ENCODE assay signal across 19 cellular contexts in the genomic region with DNA sequence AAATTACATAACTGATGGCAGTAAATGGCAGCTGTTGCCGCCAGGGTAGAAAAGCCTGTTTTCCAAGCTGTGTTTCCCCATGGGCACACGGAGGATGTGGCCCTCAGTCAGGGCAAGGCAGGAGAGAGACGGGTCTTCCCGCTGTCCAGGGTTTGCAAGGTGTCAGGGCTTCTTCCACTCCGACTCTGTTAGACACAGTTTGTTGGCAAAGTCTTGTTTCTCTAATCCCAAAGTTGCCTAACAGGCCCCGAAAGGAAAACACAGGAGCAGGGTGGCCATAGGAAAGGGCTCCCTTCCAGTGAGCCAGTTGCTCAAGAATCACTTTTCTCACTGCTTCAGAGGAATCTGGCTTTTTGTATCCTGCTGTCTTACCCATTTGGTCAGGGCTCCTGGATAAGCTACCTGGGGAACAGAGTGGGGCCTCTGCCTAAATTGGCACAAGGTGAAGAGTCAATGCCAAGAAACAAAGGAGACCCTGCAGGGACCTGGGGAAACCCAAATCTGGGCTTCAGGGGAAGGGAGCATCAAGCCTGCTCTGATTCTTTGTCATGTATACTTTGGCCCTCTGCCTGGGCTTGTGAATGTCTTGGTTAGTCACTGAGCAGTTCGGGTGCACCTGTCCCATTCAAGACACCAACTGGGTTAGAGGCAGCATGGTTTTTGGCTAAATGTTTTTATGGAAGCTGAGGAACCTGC. TPM values are rescaled to one million over a fixed set of nuclear protein-coding genes. Genes with fewer than 3 reads are reported as not detected.
DNase-seq lines count a peak whose midpoint lies in the region; ATAC-seq lines count a peak whose summit lies in the region.
"Had no signal": no experiment of that assay in that cellular context is flagged by ENCODE, and none has a peak within 500 bp of the region (broad histone marks: within the 10 kb centered on the region; RNA-seq: fewer than 3 reads in every experiment).

No MANE protein-coding gene starts in this region.

- ATAC-seq in left lobe of liver, result peak; percentile 36
- ATAC-seq in HG03442 (IDR thresholded peaks at IDR 0.05; ENCODE audit: unreplicated experiment), result no peak
- ATAC-seq: activated CD8-positive, alpha-beta memory T cell treated with anti-CD3 and anti-CD28 coated beads, Interleukin-2, amount 10 ng/mL, durations not matched to agents 7 days and 5 days had no signal

- no peaks in the 10 kb centered on the region for H3K9me3 ChIP-seq in BLaER1 treated with 17β-estradiol and CSF1 and Interleukin-3, amounts not matched to agents 10 nM and 100 nM (replicated peaks in 1 of 11)
- no peaks in the 10 kb centered on the region for H3K9me3 ChIP-seq in Karpas-422 (ENCODE audit: low read length)
- H3K9me3 ChIP-seq: spleen had no signal

- no peak overlapping the region for H2AFZ ChIP-seq in Karpas-422 (ENCODE audit: low read length)

- H3K4me1 ChIP-seq in BLaER1 treated with 17β-estradiol and CSF1 and Interleukin-3, amounts not matched to agents 10 nM and 100 nM, result peaks cover 40 to 100% (median 91%) of the 10 kb centered on the region in 10 experiments
- H3K4me1 ChIP-seq in Karpas-422 (ENCODE audit: low read length), result peaks cover 12% of the 10 kb centered on the region

- H3K79me2 ChIP-seq in Karpas-422 (ENCODE audit: low read length), result no peaks in the 10 kb centered on the region

- no peaks in the 10 kb centered on the region for H3K27me3 ChIP-seq in BLaER1 treated with 17β-estradiol and CSF1 and Interleukin-3, amounts not matched to agents 10 nM and 100 nM
- H3K27me3 ChIP-seq in Karpas-422 (ENCODE audit: low read length), result no peaks in the 10 kb centered on the region
- H3K27me3 ChIP-seq: spleen had no signal

- H4K20me1 ChIP-seq in BLaER1 treated with 17β-estradiol and CSF1 and Interleukin-3, amounts not matched to agents 10 nM and 100 nM, result no peaks in the 10 kb centered on the region; a peak in 2 of 22 replicates
- no peaks in the 10 kb centered on the region for H4K20me1 ChIP-seq in Karpas-422 (ENCODE audit: insufficient read depth, low read depth, low read length)

- DNase-seq in Karpas-422 (peak; percentile 23), cerebellar cortex (ENCODE audit: low spot score) (peak; percentile 33), left lobe of liver (ENCODE audit: low spot score) (no peak), NCI-H128 (lab: John Stamatoyannopoulos, UW; ENCODE audit: unreplicated experiment) (no peak), NCI-H1694 treated with DMSO at 0.1 percent for 48 hours (lab: John Stamatoyannopoulos, UW) (no peak), DMS79 treated with DMSO at 0.1 percent for 48 hours (lab: John Stamatoyannopoulos, UW) (no peak)
- DNase-seq: activated CD8-positive, alpha-beta memory T cell treated with anti-CD3 and anti-CD28 coated beads, Interleukin-2, amount 10 ng/mL, durations not matched to agents 7 days and 5 days; activated naive CD4-positive, alpha-beta T cell treated with anti-CD3 and anti-CD28 coated beads, Interleukin-2, amount 10 ng/mL, durations not matched to agents 7 days and 5 days; caudate nucleus; hypothalamus; KBM-7; NCI-H2029 treated with DMSO at 0.1 percent for 48 hours; spleen had no signal

- peak overlapping the region in 9 of 11 experiments; percentile 79 to 97 (median 91); a peak in 18 of 22 replicates for H3K27ac ChIP-seq in BLaER1 treated with 17β-estradiol and CSF1 and Interleukin-3, amounts not matched to agents 10 nM and 100 nM
- H3K27ac ChIP-seq in Karpas-422 (ENCODE audit: low read length), result no peak overlapping the region
- H3K27ac ChIP-seq: SK-N-MC, spleen had no signal

- peak overlapping the region in 10 of 11 experiments; percentile 73 to 95 (median 89); a peak in 19 of 22 replicates for H3K4me2 ChIP-seq in BLaER1 treated with 17β-estradiol and CSF1 and Interleukin-3, amounts not matched to agents 10 nM and 100 nM
- H3K4me2 ChIP-seq in Karpas-422 (ENCODE audit: low read depth, low read length, poor library complexity, severe bottlenecking), result no peak overlapping the region

- no peaks in the 10 kb centered on the region for H3K36me3 ChIP-seq in BLaER1 treated with 17β-estradiol and CSF1 and Interleukin-3, amounts not matched to agents 10 nM and 100 nM
- no peaks in the 10 kb centered on the region for H3K36me3 ChIP-seq in Karpas-422 (ENCODE audit: insufficient read depth, low read length)
- H3K36me3 ChIP-seq: spleen had no signal

- H3K9me2 ChIP-seq in Karpas-422 (replicated peaks; ENCODE audit: insufficient read depth, low read length), result no peaks in the 10 kb centered on the region

- no peak overlapping the region for H3K4me3 ChIP-seq in BLaER1 treated with 17β-estradiol and CSF1 and Interleukin-3, amounts not matched to agents 10 nM and 100 nM
- H3K4me3 ChIP-seq in Karpas-422 (ENCODE audit: low read length), result no peak overlapping the region
- H3K4me3 ChIP-seq: SK-N-MC, spleen had no signal

- H3K9ac ChIP-seq in BLaER1 treated with 17β-estradiol and CSF1 and Interleukin-3, amounts not matched to agents 10 nM and 100 nM, result peak overlapping the region in 8 of 11 experiments; percentile 53 to 82 (median 80); a peak in 12 of 22 replicates
- H3K9ac ChIP-seq in Karpas-422 (ENCODE audit: low read length), result no peak overlapping the region

RNA-seq across cellular contexts. Expression of a gene that starts 29.0 kb away (rescaled TPM):
- not detected in 2 replicates for total RNA-seq in Karpas-422 (2014; rRNA removed; shearing (Covaris generic); ENCODE audit: low replicate concordance)
- not detected for total RNA-seq in left lobe of liver
- total RNA-seq: activated CD8-positive, alpha-beta memory T cell treated with anti-CD3 and anti-CD28 coated beads, Interleukin-2, amount 10 ng/mL, durations not matched to agents 7 days and 5 days; lung microvascular endothelial cell; omental fat pad; spleen; temporal lobe had no signal

RNA-seq across cellular contexts. Expression of a gene that starts 44.5 kb away (rescaled TPM):
- total RNA-seq in Karpas-422 (2014; rRNA removed; shearing (Covaris generic); ENCODE audit: low replicate concordance), result 16.3 and 50.6 TPM in 2 replicates
- 0.83 TPM for total RNA-seq in left lobe of liver

RNA-seq across cellular contexts. Expression of a gene that starts 56.6 kb away (rescaled TPM):
- total RNA-seq in Karpas-422 (2014; rRNA removed; shearing (Covaris generic); ENCODE audit: low replicate concordance), result 0.56 and 3.5 TPM in 2 replicates
- 27.0 TPM for total RNA-seq in left lobe of liver
- total RNA-seq: temporal lobe had no signal

Comparison
In these comparisons a context has a peak if more than half of its experiments do, and no peak if none do; other contexts are left out.
1. DNase-seq: peak in Karpas-422 (single experiment) and cerebellar cortex (single experiment); none in left lobe of liver (single experiment), NCI-H128 (single experiment), NCI-H1694 treated with DMSO at 0.1 percent for 48 hours (single experiment) and DMS79 treated with DMSO at 0.1 percent for 48 hours (single experiment).